In the genomic region with DNA sequence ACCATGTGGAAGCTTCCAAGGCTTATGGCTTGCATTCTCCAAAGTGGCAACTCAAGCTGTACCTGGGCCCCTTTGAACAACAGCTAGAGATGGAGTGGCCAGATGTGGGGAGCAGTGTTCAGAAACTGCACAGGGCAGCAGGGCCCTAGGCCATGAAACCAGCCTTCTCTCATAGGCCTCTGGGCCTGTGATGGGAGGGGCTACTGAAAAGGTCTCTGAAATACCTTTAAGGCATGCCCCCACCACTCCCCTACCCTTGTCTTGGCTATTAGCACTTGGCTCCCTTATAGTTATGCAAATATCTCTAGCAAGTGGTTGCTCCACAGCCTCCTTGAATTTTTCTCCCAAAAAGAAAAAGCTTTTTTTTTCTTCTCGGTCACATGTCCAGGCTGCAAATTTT, we compare ENCODE assay signal across 31 cellular contexts.
"Had no signal": no experiment of that assay in that cellular context is flagged by ENCODE, and none has a peak within 500 bp of the region (broad histone marks: within the 10 kb centered on the region; RNA-seq: fewer than 3 reads in every experiment).

No MANE protein-coding gene starts in this region.

- H3K27me3 ChIP-seq: colonic mucosa, esophagus squamous epithelium, heart right ventricle, neural progenitor cell, right atrium auricular region, tibial nerve, upper lobe of right lung, uterus had no signal

- H3K9ac ChIP-seq: neural progenitor cell had no signal

- H3K9me3 ChIP-seq: colonic mucosa, esophagus squamous epithelium, prostate gland, right atrium auricular region, thoracic aorta, tibial nerve, upper lobe of right lung, uterus had no signal

- H2AFZ ChIP-seq: neural progenitor cell had no signal

- H3K27ac Mint-ChIP-seq: memory B cell; naive B cell; natural killer cell treated with Interleukin-12 subunit alpha and Interleukin-12 subunit beta and Interleukin-15 and Interleukin-18, amount 100 ng/mL, for 72 hours; neural progenitor cell; stimulated activated naive CD8-positive, alpha-beta T cell treated with anti-CD3 and anti-CD28 coated beads, Interleukin-15, Interleukin-2, amounts not matched to agents 100 ng/mL and 50 ng/mL, for 24 hours had no signal

- H3K36me3 Mint-ChIP-seq: memory B cell; naive B cell; natural killer cell treated with Interleukin-12 subunit alpha and Interleukin-12 subunit beta and Interleukin-15 and Interleukin-18, amount 100 ng/mL, for 72 hours; neural progenitor cell had no signal

- H3K4me1 Mint-ChIP-seq: central memory CD8-positive, alpha-beta T cell; memory B cell; naive B cell; neural progenitor cell had no signal

- H3K27me3 Mint-ChIP-seq: central memory CD8-positive, alpha-beta T cell; memory B cell; naive B cell; natural killer cell treated with Interleukin-12 subunit alpha and Interleukin-12 subunit beta and Interleukin-15 and Interleukin-18, amount 100 ng/mL, for 72 hours; stimulated activated naive CD8-positive, alpha-beta T cell treated with anti-CD3 and anti-CD28 coated beads, Interleukin-15, Interleukin-2, amounts not matched to agents 100 ng/mL and 50 ng/mL, for 24 hours had no signal

- H3K27ac ChIP-seq: colonic mucosa, esophagus squamous epithelium, heart right ventricle, neural progenitor cell, prostate gland, right atrium auricular region, thoracic aorta, tibial nerve, upper lobe of right lung, uterus had no signal

- H3K36me3 ChIP-seq: colonic mucosa, esophagus squamous epithelium, heart right ventricle, neural progenitor cell, prostate gland, right atrium auricular region, thoracic aorta, tibial nerve, upper lobe of right lung, uterus had no signal

- ATAC-seq: heart right ventricle; natural killer cell treated with Interleukin-12 subunit alpha and Interleukin-12 subunit beta and Interleukin-15 and Interleukin-18, amount 100 ng/mL, for 72 hours; sciatic nerve; upper lobe of right lung had no signal

- H3K4me3 Mint-ChIP-seq: central memory CD8-positive, alpha-beta T cell; memory B cell; naive B cell; natural killer cell treated with Interleukin-12 subunit alpha and Interleukin-12 subunit beta and Interleukin-15 and Interleukin-18, amount 100 ng/mL, for 72 hours; neural progenitor cell; stimulated activated naive CD8-positive, alpha-beta T cell treated with anti-CD3 and anti-CD28 coated beads, Interleukin-15, Interleukin-2, amounts not matched to agents 100 ng/mL and 50 ng/mL, for 24 hours had no signal

- H3K9me3 Mint-ChIP-seq: neural progenitor cell; stimulated activated naive CD8-positive, alpha-beta T cell treated with anti-CD3 and anti-CD28 coated beads, Interleukin-15, Interleukin-2, amounts not matched to agents 100 ng/mL and 50 ng/mL, for 24 hours had no signal

- H3K4me1 ChIP-seq: colonic mucosa, esophagus squamous epithelium, heart right ventricle, neural progenitor cell, prostate gland, right atrium auricular region, tibial nerve, upper lobe of right lung, uterus had no signal

- H3K4me2 ChIP-seq: neural progenitor cell, smooth muscle cell had no signal

- FAIRE-seq: endometrium, keratinocyte had no signal

- DNase-seq: colonic mucosa; dermis blood vessel endothelial cell; effector memory CD4-positive, alpha-beta T cell; erythroblast; esophagus squamous epithelium; foreskin melanocyte; glutamatergic neuron; heart right ventricle; hippocampal formation; naive B cell; nucleus accumbens; stimulated activated CD4-positive, alpha-beta T cell treated with anti-CD3 and anti-CD28 coated beads, Interleukin-12 subunit alpha, Interleukin-12 subunit beta, amount 100 ng/mL, for 4 hours; stimulated activated CD4-positive, alpha-beta T cell treated with anti-CD3 and anti-CD28 coated beads, Interleukin-1b, Interleukin-23, amount 100 ng/mL, for 48 hours; stimulated activated CD4-positive, alpha-beta T cell treated with anti-CD3 and anti-CD28 coated beads, Interleukin-4, amount 100 ng/mL, for 1 hour; stimulated activated CD8-positive, alpha-beta memory T cell treated with anti-CD3 and anti-CD28 coated beads, Interleukin-4, amount 100 ng/mL, for 48 hours; upper lobe of right lung; uterus had no signal

- H3K4me3 ChIP-seq: colonic mucosa, esophagus squamous epithelium, heart right ventricle, lung, neural progenitor cell, prostate gland, right atrium auricular region, smooth muscle cell, thoracic aorta, tibial nerve, upper lobe of right lung, uterus had no signal
